ENCODE assay signal across 8 cellular contexts in the genomic region with DNA sequence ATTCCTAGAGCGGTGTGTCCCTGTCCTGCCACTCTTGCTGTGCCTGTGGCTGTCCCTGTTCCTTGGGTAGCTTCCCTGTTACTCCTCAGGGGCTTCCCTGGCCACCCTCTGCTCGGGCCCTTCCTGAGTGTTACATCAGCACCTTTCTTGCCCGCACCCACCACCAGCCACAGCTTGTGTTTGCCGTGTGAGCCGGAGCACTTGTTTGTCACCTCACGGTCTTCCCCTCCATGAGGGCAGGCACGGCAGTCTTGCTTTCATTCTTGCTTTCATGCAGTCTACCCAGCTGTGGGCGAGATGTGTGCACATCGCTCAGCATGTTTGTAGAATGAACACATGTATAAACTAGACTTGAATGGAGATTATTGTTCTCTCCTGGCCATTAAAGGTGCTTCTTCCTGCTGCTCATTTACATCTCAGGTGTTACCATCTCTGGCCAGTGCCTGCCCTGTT. TPM values are rescaled to one million over a fixed set of nuclear protein-coding genes. Genes with fewer than 3 reads are reported as not detected.
DNase-seq lines count a peak whose midpoint lies in the region; ATAC-seq and TF ChIP-seq lines count a peak whose summit lies in the region.

No MANE protein-coding gene starts in this region.

- H3K9me2 ChIP-seq in GM23338 (ENCODE audit: insufficient read depth): no peaks in the 10 kb centered on the region

- intact Hi-C loops in posterior vena cava (cut with DNase I): no loop called here

- no peak overlapping the region for H4K8ac ChIP-seq in trophoblast cell (ENCODE audit: low read depth, low read length)

- no peaks in the 10 kb centered on the region for H3F3A ChIP-seq in GM23338 (replicated peaks; ENCODE audit: low read depth)

- H3K27ac ChIP-seq in GM23338 (ENCODE audit: low read depth): peak overlapping the region; percentile 72
- no peak overlapping the region for H3K27ac ChIP-seq in trophoblast cell (ENCODE audit: low read depth, low read length)

- H3K4me1 Mint-ChIP-seq in GM23338 (peaks cover 31% of the 10 kb centered on the region), osteocyte (ENCODE audit: unreplicated experiment) (peaks cover 17% of the 10 kb centered on the region)

- H3K4me3 ChIP-seq in GM23338 (no peak overlapping the region), trophoblast cell (ENCODE audit: low read depth, low read length) (peak overlapping the region; percentile 0)

- H3K27me3 ChIP-seq in GM23338 (ENCODE audit: insufficient read depth): no peaks in the 10 kb centered on the region
- no peaks in the 10 kb centered on the region for H3K27me3 ChIP-seq in trophoblast cell (ENCODE audit: insufficient read depth, low read length)

- H3K4ac ChIP-seq in trophoblast cell (ENCODE audit: low read depth, low read length): no peak overlapping the region

- no peak overlapping the region for H2BK120ac ChIP-seq in trophoblast cell (ENCODE audit: insufficient read depth, low read length, poor library complexity)

- H4K91ac ChIP-seq in trophoblast cell (ENCODE audit: low read depth, low read length): no peak overlapping the region

- no peak overlapping the region for H2AK5ac ChIP-seq in trophoblast cell (ENCODE audit: low read length)

- H3K4me1 ChIP-seq in GM23338 (ENCODE audit: insufficient read depth) (peaks cover 43% of the 10 kb centered on the region), trophoblast cell (ENCODE audit: control insufficient read depth in 1 of 2, insufficient read depth in 2 of 2, low read length in 2 of 2) (no peaks in the 10 kb centered on the region)

- H2AFZ ChIP-seq in GM23338 (peak overlapping the region; percentile 63; the same call in 1 of the 2 replicates), trophoblast cell (ENCODE audit: insufficient read depth, low read length, poor library complexity) (no peak overlapping the region)

- TF ChIP-seq CTCF in GM23338 (conservative IDR thresholded peaks at IDR 0.05; ENCODE audit: low read depth in 2 of 2) (no peak), osteocyte (IDR thresholded peaks at IDR 0.05) (no peak)

- H4K12ac ChIP-seq in trophoblast cell (ENCODE audit: low read depth, low read length): no peak overlapping the region

- no peak overlapping the region for H3K4me3 Mint-ChIP-seq in GM23338
- H3K4me3 Mint-ChIP-seq in osteocyte (ENCODE audit: unreplicated experiment): no peak overlapping the region

- no peaks in the 10 kb centered on the region for H3K79me1 ChIP-seq in trophoblast cell (ENCODE audit: low read length)

- H3K14ac ChIP-seq in trophoblast cell (ENCODE audit: low read length): no peak overlapping the region

- H3K36me3 Mint-ChIP-seq in GM23338 (ENCODE audit: low read depth) (no peaks in the 10 kb centered on the region), osteocyte (ENCODE audit: unreplicated experiment) (no peaks in the 10 kb centered on the region)

- H4K20me1 ChIP-seq in GM23338 (replicated peaks; ENCODE audit: insufficient read depth): no peaks in the 10 kb centered on the region

- no peak overlapping the region for H3K9ac ChIP-seq in trophoblast cell (ENCODE audit: low read length)

- peak; percentile 79 for ATAC-seq in GM18498 (IDR thresholded peaks at IDR 0.05; ENCODE audit: unreplicated experiment)
- peak; percentile 60 for ATAC-seq in GM23338

- H3K27me3 Mint-ChIP-seq in GM23338 (ENCODE audit: insufficient read depth, low read depth, poor library complexity) (peaks cover 2% of the 10 kb centered on the region), osteocyte (ENCODE audit: unreplicated experiment) (no peaks in the 10 kb centered on the region)

- no peak for DNase-seq in GM23338 (ENCODE audit: low spot score)
- peak; percentile 48 for DNase-seq in NCI-H345 treated with DMSO at 0.1 percent for 48 hours (lab: John Stamatoyannopoulos, UW; ENCODE audit: unreplicated experiment)
- peak; percentile 68 for DNase-seq in activated T-helper 9 cell treated with anti-CD3 and anti-CD28 coated beads, Interleukin-2, amount 50 U/mL, for 16 hours (ENCODE audit: low read depth)
- DNase-seq in trophoblast cell: peak; percentile 91 to 94
- DNase-seq in NCI-H1436 treated with DMSO at 0.1 percent for 48 hours (lab: John Stamatoyannopoulos, UW): no peak
- DNase-seq in osteocyte (ENCODE audit: extremely low spot score, unreplicated experiment): no peak
- no peak for DNase-seq in posterior vena cava (ENCODE audit: low spot score)

- H2BK5ac ChIP-seq in trophoblast cell (ENCODE audit: low read depth, low read length, poor library complexity): no peak overlapping the region

- WGBS in trophoblast cell (ENCODE audit: extremely low coverage, insufficient coverage, insufficient read length): no CpG with 5 or more reads among the region's 9 CpGs

- H3K36me3 ChIP-seq in GM23338 (ENCODE audit: insufficient read depth): no peaks in the 10 kb centered on the region
- H3K36me3 ChIP-seq in trophoblast cell (ENCODE audit: control insufficient read depth in 1 of 2, insufficient read depth in 2 of 2, low read length in 2 of 2): no peaks in the 10 kb centered on the region

- H3K4me2 ChIP-seq in GM23338: peak overlapping the region; percentile 69; the same call in 1 of the 2 replicates
- H3K4me2 ChIP-seq in trophoblast cell (ENCODE audit: low read length): no peak overlapping the region

- no peak overlapping the region for H3K23ac ChIP-seq in trophoblast cell (ENCODE audit: low read length)

- H3K79me2 ChIP-seq in GM23338 (replicated peaks; ENCODE audit: insufficient read depth) (peaks cover 50% of the 10 kb centered on the region), trophoblast cell (ENCODE audit: control insufficient read depth, insufficient read depth, low read length, poor library complexity) (no peaks in the 10 kb centered on the region)

- H3K18ac ChIP-seq in trophoblast cell (ENCODE audit: low read length): no peak overlapping the region

- H3K9me3 ChIP-seq in trophoblast cell (ENCODE audit: insufficient read depth, low read depth, low read length): no peaks in the 10 kb centered on the region

- H3K27ac Mint-ChIP-seq in GM23338: peak overlapping the region; percentile 89
- H3K27ac Mint-ChIP-seq in osteocyte (ENCODE audit: unreplicated experiment): no peak overlapping the region

- no peak overlapping the region for H2BK12ac ChIP-seq in trophoblast cell (ENCODE audit: low read length)

- H3K9me3 Mint-ChIP-seq in GM23338: no peaks in the 10 kb centered on the region
- no peaks in the 10 kb centered on the region for H3K9me3 Mint-ChIP-seq in osteocyte (ENCODE audit: unreplicated experiment)

TF ChIP-seq in GM23338, 12 proteins besides CTCF, POLR2A, EP300 and RAD21:
- TF ChIP-seq EZH2 (IDR thresholded peaks at IDR 0.05; ENCODE audit: low read depth, unreplicated experiment) (no peak), ZNF114 (CRISPR knock-in tag; IDR thresholded peaks at IDR 0.05) (no peak), REST (IDR thresholded peaks at IDR 0.05; ENCODE audit: unreplicated experiment) (no peak)

RNA-seq across cellular contexts. Expression of gene TRAF3, which starts 42.0 kb away (rescaled TPM):
- total RNA-seq in GM23338 (2014; rRNA removed; shearing (Covaris generic)): 9.3 and 10.8 TPM in 2 replicates
- 3.5 and 3.7 TPM in 2 replicates for polyA plus RNA-seq in GM23338 (2016; fragmentation: Nextera tagmentation; extraction: Ambion mirVana)
- 7.5 and 8.6 TPM in 2 replicates for polyA plus RNA-seq in trophoblast cell (2013)
- total RNA-seq in osteocyte: 15.9 and 18.8 TPM in 2 replicates
- 10 to 100 TPM; 17.8 to 28.0 TPM for total RNA-seq in posterior vena cava

Comparison
In these comparisons a context has a peak if more than half of its experiments do, and no peak if none do; other contexts are left out.
1. DNase-seq: peak in NCI-H345 treated with DMSO at 0.1 percent for 48 hours (single experiment), activated T-helper 9 cell treated with anti-CD3 and anti-CD28 coated beads, Interleukin-2, amount 50 U/mL, for 16 hours (single experiment) and trophoblast cell (2 of 2); none in GM23338 (single experiment), NCI-H1436 treated with DMSO at 0.1 percent for 48 hours (single experiment), osteocyte (single experiment) and posterior vena cava (single experiment).